7 cellular contexts compared by ENCODE assay signal in genomic region chr2:72085513-72085912, GRCh38.
"Had no signal": no experiment of that assay in that cellular context is flagged by ENCODE, and none has a peak within 500 bp of the region (broad histone marks: within the 10 kb centered on the region; RNA-seq: fewer than 3 reads in every experiment).

No MANE protein-coding gene starts in this region.

- DNase-seq: IMR-90, KBM-7, KG1 had no signal

- FAIRE-seq: HepG2, HTR-8/SVneo had no signal

- H3K4me1 Mint-ChIP-seq: IgD-negative memory B cell had no signal

- H3K4me3 Mint-ChIP-seq: IgD-negative memory B cell had no signal

- H3K27ac ChIP-seq: HL-60 had no signal
